In the genomic region with DNA sequence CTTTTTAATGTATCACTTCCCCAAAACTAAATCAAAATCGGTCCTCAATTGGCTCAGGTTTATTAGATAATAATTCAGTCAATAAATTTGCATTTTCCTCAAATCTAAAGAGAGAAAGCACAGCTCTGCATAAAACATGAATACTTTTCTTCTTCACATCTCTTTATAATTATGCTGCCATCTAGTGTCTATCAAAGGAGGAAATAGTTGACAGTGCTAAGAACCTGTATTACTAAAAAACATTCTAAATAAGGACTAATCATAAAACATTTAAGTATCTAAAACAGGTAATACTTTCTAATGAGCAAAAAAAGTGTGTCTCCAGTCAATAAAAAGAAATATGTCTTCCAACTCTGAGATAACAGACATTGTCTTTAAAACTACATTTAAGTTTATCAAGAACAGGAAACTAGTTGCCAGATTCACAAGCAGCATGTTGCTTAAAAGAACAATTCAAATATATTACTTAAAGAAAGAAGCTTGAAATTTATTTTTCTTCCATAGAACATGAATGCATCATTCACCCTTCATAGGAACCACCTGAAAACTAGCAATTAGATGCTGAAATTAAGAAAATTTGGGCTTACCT, we compare ENCODE assay signal across 10 cellular contexts. TPM values are rescaled to one million over a fixed set of nuclear protein-coding genes. Genes with fewer than 3 reads are reported as not detected.
DNase-seq lines count a peak whose midpoint lies in the region; ATAC-seq and TF ChIP-seq lines count a peak whose summit lies in the region.
"Had no signal": no experiment of that assay in that cellular context is flagged by ENCODE, and none has a peak within 500 bp of the region (broad histone marks: within the 10 kb centered on the region; RNA-seq: fewer than 3 reads in every experiment).

No MANE protein-coding gene starts in this region.

- no peak for TF ChIP-seq POLR2A in ovary (IDR thresholded peaks at IDR 0.05)

- intact Hi-C loops in ovary (cut with DNase I), result loop anchor here in 3 of 4 donors (5.0 kb wide), 2 partner anchors 57 to 62 kb away; partner anchors contain the start of gene DST (in 1 of the 3)

- peak; percentile 73 for TF ChIP-seq CTCF in endodermal cell (conservative IDR thresholded peaks at IDR 0.05)
- TF ChIP-seq CTCF in ovary (IDR thresholded peaks at IDR 0.05), result peak in 2 of 3 donors; percentile 23 to 38

- ATAC-seq in HG02759 (IDR thresholded peaks at IDR 0.05; ENCODE audit: unreplicated experiment), result no peak

- no peak overlapping the region for H3K27ac Mint-ChIP-seq in endodermal cell
- H3K27ac Mint-ChIP-seq: activated B cell treated with CpG ODN at 0.5 μM for 24 hours had no signal

- no peaks in the 10 kb centered on the region for H3K27me3 Mint-ChIP-seq in endodermal cell (ENCODE audit: insufficient read depth)
- H3K27me3 Mint-ChIP-seq: activated B cell treated with CpG ODN at 0.5 μM for 24 hours had no signal

- peaks cover 9% of the 10 kb centered on the region for H3K36me3 ChIP-seq in endodermal cell (ENCODE audit: control insufficient read depth, insufficient read depth, low read length)
- H3K36me3 ChIP-seq in ovary, result no peaks in the 10 kb centered on the region
- H3K36me3 ChIP-seq: neutrophil had no signal

- H3K27ac ChIP-seq in endodermal cell (ENCODE audit: low read depth, low read length), result no peak overlapping the region
- H3K27ac ChIP-seq in ovary, result no peak overlapping the region
- H3K27ac ChIP-seq: neutrophil had no signal

- H3K4me1 ChIP-seq in endodermal cell (ENCODE audit: control insufficient read depth, insufficient read depth, low read length), result peaks cover 11% of the 10 kb centered on the region
- H3K4me1 ChIP-seq in ovary (ENCODE audit: insufficient read depth), result no peaks in the 10 kb centered on the region

- no peak overlapping the region for H3K4me3 Mint-ChIP-seq in endodermal cell
- H3K4me3 Mint-ChIP-seq: activated B cell treated with CpG ODN at 0.5 μM for 24 hours had no signal

- H3K9me3 Mint-ChIP-seq in endodermal cell, result no peaks in the 10 kb centered on the region
- H3K9me3 Mint-ChIP-seq: activated B cell treated with CpG ODN at 0.5 μM for 24 hours had no signal

- peaks cover 24% of the 10 kb centered on the region for H3K36me3 Mint-ChIP-seq in endodermal cell (ENCODE audit: low read depth)

- H3K27me3 ChIP-seq in endodermal cell (ENCODE audit: control insufficient read depth, insufficient read depth, low read length, poor library complexity, severe bottlenecking) (no peaks in the 10 kb centered on the region), ovary (no peaks in the 10 kb centered on the region)
- H3K27me3 ChIP-seq: neutrophil had no signal

- WGBS in endodermal cell (ENCODE audit: insufficient coverage in 1 of 2, insufficient read length in 1 of 2), 2 experiments, result 73% methylated on average over 1 of the region's 1 CpG; no CpG with 5 or more reads in 1 of the 2 experiments
- WGBS in ovary, 3 donors, result 4 to 9% (median 6%) methylated on average over 1 of the region's 1 CpG

- H3K4me1 Mint-ChIP-seq in endodermal cell, result peaks cover 16% of the 10 kb centered on the region
- H3K4me1 Mint-ChIP-seq: activated B cell treated with CpG ODN at 0.5 μM for 24 hours had no signal

- H3K4me3 ChIP-seq in endodermal cell (ENCODE audit: low read length) (no peak overlapping the region), ovary (no peak overlapping the region)

- TF ChIP-seq EP300 in ovary (IDR thresholded peaks at IDR 0.05), result no peak

- H3K9ac ChIP-seq in endodermal cell (ENCODE audit: extremely low read depth, low read length, poor library complexity, severe bottlenecking), result no peak overlapping the region

- H3K9me3 ChIP-seq in endodermal cell (ENCODE audit: control insufficient read depth, low read length), result peaks cover 4% of the 10 kb centered on the region
- H3K9me3 ChIP-seq in ovary, result no peaks in the 10 kb centered on the region
- H3K9me3 ChIP-seq: neutrophil had no signal

- DNase-seq in NCI-H2171 treated with DMSO at 0.1 percent for 48 hours (lab: John Stamatoyannopoulos, UW), result peak; percentile 51
- no peak for DNase-seq in NCI-H2171 (lab: John Stamatoyannopoulos, UW)
- DNase-seq in NCI-H82 (lab: John Stamatoyannopoulos, UW), result peak; percentile 30
- no peak for DNase-seq in endodermal cell
- DNase-seq in ovary, result no peak
- no peak for DNase-seq in D341Med (ENCODE audit: low spot score)
- no peak for DNase-seq in NCI-H187 (lab: John Stamatoyannopoulos, UW)
- DNase-seq: activated B cell treated with CpG ODN at 0.5 μM for 24 hours had no signal

RNA-seq across cellular contexts. Expression of gene DST, which starts 56.5 kb away (rescaled TPM):
- 100 to 1,000 TPM; 101 to 113 TPM for total RNA-seq in endodermal cell
- 66.5 TPM for polyA plus RNA-seq in endodermal cell (2013, experiment 1 of 2)
- polyA plus RNA-seq in endodermal cell (2013, experiment 2 of 2), result 66.8 TPM
- 100 to 1,000 TPM; 132 to 290 (median 212) TPM for total RNA-seq in ovary
- 100 to 1,000 TPM; 124 to 169 TPM for polyA plus RNA-seq in ovary

Comparison
In these comparisons a context has a peak if more than half of its experiments do, and no peak if none do; other contexts are left out.
1. DNase-seq: peak in NCI-H2171 treated with DMSO at 0.1 percent for 48 hours (single experiment) and NCI-H82 (single experiment); none in NCI-H2171 (single experiment), endodermal cell (single experiment), ovary (0 of 5), D341Med (single experiment) and NCI-H187 (0 of 2).